In the genomic region with DNA sequence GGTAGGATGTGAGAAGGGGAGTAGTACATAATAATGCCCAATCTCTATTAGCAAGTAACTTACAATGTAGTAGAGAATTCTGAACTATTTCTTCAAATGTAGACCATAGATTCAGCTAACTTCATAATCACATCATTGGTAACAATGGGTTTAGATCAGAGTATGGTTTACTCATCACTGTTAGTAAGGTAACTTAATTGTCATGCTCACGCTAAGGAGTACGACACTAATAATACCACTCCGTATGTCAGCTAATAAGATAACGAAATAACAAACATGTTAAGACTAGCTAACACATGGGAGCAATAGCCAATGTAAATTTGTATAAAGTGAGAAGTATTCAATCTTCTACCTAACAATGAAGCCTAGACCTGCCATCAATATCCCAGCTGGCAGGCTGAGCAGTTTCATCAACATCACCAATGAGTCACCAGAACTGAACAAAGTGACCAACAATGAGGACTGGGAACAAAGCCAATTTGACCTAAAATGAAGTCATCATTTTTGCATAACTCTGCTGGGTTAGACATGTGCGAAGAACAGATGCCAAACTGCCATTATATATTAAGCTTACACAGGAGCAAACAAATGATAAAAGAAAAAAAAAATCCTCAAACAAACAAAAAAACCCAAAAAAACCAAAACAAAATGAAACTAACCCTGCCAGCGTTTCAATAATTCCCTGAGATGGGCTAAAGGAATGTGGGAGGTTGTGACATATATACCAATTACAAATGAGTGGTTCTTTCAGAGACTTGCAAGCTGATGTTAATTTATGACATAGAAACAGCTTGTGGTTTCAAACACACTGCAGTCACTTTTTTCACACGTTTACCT, we compare ENCODE assay signal across 8 cellular contexts. TPM values are rescaled to one million over a fixed set of nuclear protein-coding genes. Genes with fewer than 3 reads are reported as not detected.
A peak's percentile ranks its signal among the peaks of the same experiment; 100 is the strongest.
DNase-seq lines count a peak whose midpoint lies in the region; ATAC-seq, FAIRE-seq and TF ChIP-seq lines count a peak whose summit lies in the region.

No MANE protein-coding gene starts in this region.

- H3K27ac ChIP-seq in A673 (ENCODE audit: low read depth, low read length, poor library complexity, severe bottlenecking): no peak overlapping the region

- peak; percentile 63 for ATAC-seq in HG02973 (IDR thresholded peaks at IDR 0.05; ENCODE audit: unreplicated experiment)
- ATAC-seq in activated naive CD8-positive, alpha-beta T cell treated with anti-CD3 and anti-CD28 coated beads, Interleukin-2, amount 10 ng/mL, durations not matched to agents 7 days and 5 days (ENCODE audit: low read depth): peak; percentile 23

- no peaks in the 10 kb centered on the region for H3K36me3 ChIP-seq in A673 (ENCODE audit: insufficient read depth, low read length, poor library complexity, severe bottlenecking)

- H3K4me3 ChIP-seq in A673 (ENCODE audit: low read depth, low read length, poor library complexity, severe bottlenecking): no peak overlapping the region

- peaks cover 33% of the 10 kb centered on the region for H3K4me1 Mint-ChIP-seq in activated naive CD8-positive, alpha-beta T cell treated with anti-CD3 and anti-CD28 coated beads, Interleukin-2, amount 10 ng/mL, durations not matched to agents 7 days and 5 days
- H3K4me1 Mint-ChIP-seq in stimulated activated naive CD8-positive, alpha-beta T cell treated with anti-CD3 and anti-CD28 coated beads, Interleukin-15, Interleukin-2, amounts not matched to agents 100 ng/mL and 50 ng/mL, for 24 hours (ENCODE audit: low read depth): peaks cover 39% of the 10 kb centered on the region

- peaks cover 19% of the 10 kb centered on the region for H3K36me3 Mint-ChIP-seq in activated naive CD8-positive, alpha-beta T cell treated with anti-CD3 and anti-CD28 coated beads, Interleukin-2, amount 10 ng/mL, durations not matched to agents 7 days and 5 days
- peaks cover 12% of the 10 kb centered on the region for H3K36me3 Mint-ChIP-seq in stimulated activated naive CD8-positive, alpha-beta T cell treated with anti-CD3 and anti-CD28 coated beads, Interleukin-15, Interleukin-2, amounts not matched to agents 100 ng/mL and 50 ng/mL, for 24 hours (ENCODE audit: low read depth)

- peak overlapping the region; percentile 83 for H3K27ac Mint-ChIP-seq in activated naive CD8-positive, alpha-beta T cell treated with anti-CD3 and anti-CD28 coated beads, Interleukin-2, amount 10 ng/mL, durations not matched to agents 7 days and 5 days
- peak overlapping the region; percentile 83 for H3K27ac Mint-ChIP-seq in stimulated activated naive CD8-positive, alpha-beta T cell treated with anti-CD3 and anti-CD28 coated beads, Interleukin-15, Interleukin-2, amounts not matched to agents 100 ng/mL and 50 ng/mL, for 24 hours

- H3K4me3 Mint-ChIP-seq in activated naive CD8-positive, alpha-beta T cell treated with anti-CD3 and anti-CD28 coated beads, Interleukin-2, amount 10 ng/mL, durations not matched to agents 7 days and 5 days: peak overlapping the region; percentile 65
- H3K4me3 Mint-ChIP-seq in stimulated activated naive CD8-positive, alpha-beta T cell treated with anti-CD3 and anti-CD28 coated beads, Interleukin-15, Interleukin-2, amounts not matched to agents 100 ng/mL and 50 ng/mL, for 24 hours: peak overlapping the region; percentile 47

- BruUV-seq in A673 (replicated peaks; lab: Mats Ljungman, UMichigan): no TSS peak

- FAIRE-seq in GM18507 (lab: Jason Lieb, UNC): peak; percentile 69

- intact Hi-C loops in A673 (cut with micrococcal nuclease; ENCODE audit: unreplicated experiment): no loop called here

- no peaks in the 10 kb centered on the region for H3K9me3 ChIP-seq in A673 (ENCODE audit: low read depth, low read length, poor library complexity, severe bottlenecking)

- TF ChIP-seq CTCF in A673 (conservative IDR thresholded peaks at IDR 0.05; ENCODE audit: low read depth, low read length): no peak

- POLR2A ChIA-PET in A673 (lab: Charles Lee; ENCODE audit: low non-redundant PET): no interaction called here
- POLR2A ChIA-PET in activated naive CD8-positive, alpha-beta T cell treated with anti-CD3 and anti-CD28 coated beads, Interleukin-2, amount 10 ng/mL, durations not matched to agents 7 days and 5 days (lab: Charles Lee): no interaction called here

- no peaks in the 10 kb centered on the region for H3K27me3 Mint-ChIP-seq in activated naive CD8-positive, alpha-beta T cell treated with anti-CD3 and anti-CD28 coated beads, Interleukin-2, amount 10 ng/mL, durations not matched to agents 7 days and 5 days
- H3K27me3 Mint-ChIP-seq in stimulated activated naive CD8-positive, alpha-beta T cell treated with anti-CD3 and anti-CD28 coated beads, Interleukin-15, Interleukin-2, amounts not matched to agents 100 ng/mL and 50 ng/mL, for 24 hours: no peaks in the 10 kb centered on the region

- CTCF ChIA-PET in A673 (lab: Charles Lee): no interaction called here

- peaks cover 5% of the 10 kb centered on the region for H3K4me1 ChIP-seq in A673 (ENCODE audit: insufficient read depth, low read length, poor library complexity, severe bottlenecking)

- peaks cover 1% of the 10 kb centered on the region for H3K9me3 Mint-ChIP-seq in activated naive CD8-positive, alpha-beta T cell treated with anti-CD3 and anti-CD28 coated beads, Interleukin-2, amount 10 ng/mL, durations not matched to agents 7 days and 5 days
- no peaks in the 10 kb centered on the region for H3K9me3 Mint-ChIP-seq in stimulated activated naive CD8-positive, alpha-beta T cell treated with anti-CD3 and anti-CD28 coated beads, Interleukin-15, Interleukin-2, amounts not matched to agents 100 ng/mL and 50 ng/mL, for 24 hours

- DNase-seq in A673 (ENCODE audit: low spot score) (peak; percentile 89), GM18507 (ENCODE audit: extremely low spot score, insufficient read length, low read depth) (no peak), NCI-H2081 (lab: John Stamatoyannopoulos, UW) (peak; percentile 86 to 96), hepatic stellate cell (ENCODE audit: low spot score) (peak; percentile 14), HuH-7.5 (ENCODE audit: low spot score) (no peak)
- no peak for DNase-seq in activated naive CD8-positive, alpha-beta T cell treated with anti-CD3 and anti-CD28 coated beads, Interleukin-2, amount 10 ng/mL, durations not matched to agents 7 days and 5 days

- H3K27me3 ChIP-seq in A673 (replicated peaks; ENCODE audit: insufficient read depth, low read depth, low read length, poor library complexity): no peaks in the 10 kb centered on the region

RNA-seq across cellular contexts. Expression of gene CCDC141, which starts 56.6 kb away (rescaled TPM):
- total RNA-seq in A673 (2021): not detected in 2 replicates
- 10 to 100 TPM; 11.8 to 15.0 TPM for total RNA-seq in activated naive CD8-positive, alpha-beta T cell treated with anti-CD3 and anti-CD28 coated beads, Interleukin-2, amount 10 ng/mL, durations not matched to agents 7 days and 5 days

Comparison
In these comparisons a context has a peak if more than half of its experiments do, and no peak if none do; other contexts are left out.
1. DNase-seq: peak in A673 (single experiment), NCI-H2081 (2 of 2) and hepatic stellate cell (single experiment); none in GM18507 (single experiment), activated naive CD8-positive, alpha-beta T cell treated with anti-CD3 and anti-CD28 coated beads, Interleukin-2, amount 10 ng/mL, durations not matched to agents 7 days and 5 days (single experiment) and HuH-7.5 (single experiment).
2. RNA of gene CCDC141, which starts 56.6 kb away (total RNA-seq): 11.8 to 15.0 TPM in activated naive CD8-positive, alpha-beta T cell treated with anti-CD3 and anti-CD28 coated beads, Interleukin-2, amount 10 ng/mL, durations not matched to agents 7 days and 5 days; not detected in A673; every median in the first group is over 10 times any median in the second.